In the genomic region with DNA sequence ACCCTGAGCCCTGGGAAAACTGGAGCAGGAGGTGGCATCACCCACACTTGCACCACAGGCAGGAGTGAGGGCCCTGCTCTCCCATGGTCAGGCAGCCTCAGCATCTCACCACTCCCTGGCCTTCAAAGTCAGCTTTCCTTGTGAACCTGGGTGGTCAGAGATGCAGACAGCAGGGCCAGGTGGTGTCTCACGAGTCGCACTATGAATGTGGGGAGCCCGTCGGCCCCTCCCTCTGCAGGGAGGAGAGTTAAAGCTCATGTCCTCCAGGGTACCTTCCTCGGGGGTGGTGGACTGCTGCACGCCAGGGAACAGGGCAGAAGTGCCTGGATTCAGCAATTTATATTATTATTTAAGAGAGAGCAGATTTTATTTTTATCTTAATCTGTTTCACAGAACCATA, we compare ENCODE assay signal across 1 cellular context.
TF ChIP-seq lines count a peak whose summit lies in the region.

No MANE protein-coding gene starts in this region.

TF ChIP-seq in SK-N-SH, 30 proteins besides CTCF, POLR2A, EP300 and RAD21 (continued from another document):
- TF ChIP-seq FOXJ3 (CRISPR knock-in tag; IDR thresholded peaks at IDR 0.05) (no peak), MEF2A (IDR thresholded peaks at IDR 0.05; ENCODE audit: borderline replicate concordance, low read depth) (no peak), FOSL2 (IDR thresholded peaks at IDR 0.05; ENCODE audit: borderline replicate concordance, low read depth) (no peak)
- TF ChIP-seq, protein P1, sequence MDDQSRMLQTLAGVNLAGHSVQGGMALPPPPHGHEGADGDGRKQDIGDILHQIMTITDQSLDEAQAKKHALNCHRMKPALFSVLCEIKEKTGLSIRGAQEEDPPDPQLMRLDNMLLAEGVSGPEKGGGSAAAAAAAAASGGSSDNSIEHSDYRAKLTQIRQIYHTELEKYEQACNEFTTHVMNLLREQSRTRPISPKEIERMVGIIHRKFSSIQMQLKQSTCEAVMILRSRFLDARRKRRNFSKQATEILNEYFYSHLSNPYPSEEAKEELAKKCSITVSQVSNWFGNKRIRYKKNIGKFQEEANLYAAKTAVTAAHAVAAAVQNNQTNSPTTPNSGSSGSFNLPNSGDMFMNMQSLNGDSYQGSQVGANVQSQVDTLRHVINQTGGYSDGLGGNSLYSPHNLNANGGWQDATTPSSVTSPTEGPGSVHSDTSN (IDR thresholded peaks at IDR 0.05), result no peak
